1 cellular context compared by ENCODE assay signal in genomic region chr17:80112471-80113032, GRCh38.
TF ChIP-seq lines count a peak whose summit lies in the region.

No MANE protein-coding gene starts in this region.

TF ChIP-seq in GM23338, 12 proteins besides CTCF, POLR2A, EP300 and RAD21 (continued from another document):
- no peak for TF ChIP-seq ETS1 (IDR thresholded peaks at IDR 0.05)
- no peak for TF ChIP-seq POLR2AphosphoS5 (IDR thresholded peaks at IDR 0.05; ENCODE audit: low read depth)
- TF ChIP-seq ZNF331 (CRISPR knock-in tag; IDR thresholded peaks at IDR 0.05; ENCODE audit: low read depth) = no peak
- no peak for TF ChIP-seq EZH2phosphoT487 (IDR thresholded peaks at IDR 0.05; ENCODE audit: unreplicated experiment)
- TF ChIP-seq STAT1 (IDR thresholded peaks at IDR 0.05; ENCODE audit: unreplicated experiment) = no peak
- TF ChIP-seq EZH2 (IDR thresholded peaks at IDR 0.05; ENCODE audit: low read depth, unreplicated experiment) = no peak
- TF ChIP-seq REST (IDR thresholded peaks at IDR 0.05; ENCODE audit: unreplicated experiment) = no peak
- no peak for TF ChIP-seq ZNF462 (CRISPR knock-in tag; IDR thresholded peaks at IDR 0.05)
- TF ChIP-seq CREB1 (CRISPR knock-in tag; IDR thresholded peaks at IDR 0.05; ENCODE audit: low read depth) = no peak
- TF ChIP-seq JUNB (IDR thresholded peaks at IDR 0.05; ENCODE audit: unreplicated experiment) = no peak
- no peak for TF ChIP-seq NANOG (IDR thresholded peaks at IDR 0.05; ENCODE audit: borderline replicate concordance)
